ENCODE assay signal across 8 cellular contexts in genomic region chr19:39406656-39407393, GRCh38. TPM values are rescaled to one million over a fixed set of nuclear protein-coding genes. Genes with fewer than 3 reads are reported as not detected.
DNase-seq lines count a peak whose midpoint lies in the region; ATAC-seq and TF ChIP-seq lines count a peak whose summit lies in the region.

TSS of gene ZFP36 (plus strand) at chr19:39406847. CDS start at chr19:39406905, 58 bp downstream.

- no peaks in the 10 kb centered on the region for H3K9me2 ChIP-seq in PC-3 (replicated peaks; ENCODE audit: low read length)

- CTCF ChIA-PET in PC-3 (lab: Charles Lee) = no interaction called here

- peak within 1 kb of the TSS; percentile 94 for H3K9ac ChIP-seq in PC-3 (ENCODE audit: low read length)

- H2AFZ ChIP-seq in PC-3 (ENCODE audit: low read length) = peak within 1 kb of the TSS; percentile 45; the same call in 1 of the 2 replicates

- TF ChIP-seq POLR2A in erythroblast (IDR thresholded peaks at IDR 0.05; ENCODE audit: low read length) = peak; percentile 96

- peaks cover 20% of the 10 kb centered on the region for H4K20me1 ChIP-seq in PC-3 (ENCODE audit: low read length)

- TSS peak; percentile 80 for BruUV-seq in PC-3 (replicated peaks; lab: Mats Ljungman, UMichigan)

- H3K27ac ChIP-seq in PC-3 (ENCODE audit: low read length) (peak within 1 kb of the TSS; percentile 83), muscle layer of duodenum (ENCODE audit: low read length) (peak within 1 kb of the TSS; percentile 99)

- POLR2A ChIA-PET in PC-3 (lab: Charles Lee; ENCODE audit: unreplicated experiment) = interaction anchor here (0.6 kb wide), 2 partner anchors 100 to 757 kb away, joined by 3 to 4 read pairs; no protein-coding TSS in a partner anchor

- ATAC-seq in HG03280 (IDR thresholded peaks at IDR 0.05; ENCODE audit: unreplicated experiment) (peak; percentile 19), PC-3 (peak; percentile 9), HG02973 (IDR thresholded peaks at IDR 0.05; ENCODE audit: unreplicated experiment) (no peak)

- H3K9me3 ChIP-seq in PC-3 (ENCODE audit: low read length) (no peaks in the 10 kb centered on the region), muscle layer of duodenum (ENCODE audit: control insufficient read depth in 1 of 2, low read length in 2 of 2) (no peaks in the 10 kb centered on the region)

- H3K4me2 ChIP-seq in PC-3 (ENCODE audit: low read length) = peak within 1 kb of the TSS; percentile 99

- H3K4me1 ChIP-seq in PC-3 (ENCODE audit: insufficient read depth, low read length) (peaks cover 51% of the 10 kb centered on the region), muscle layer of duodenum (ENCODE audit: control insufficient read depth in 1 of 2, insufficient read depth in 2 of 2, low read length in 2 of 2) (peaks cover 0 to 16% of the 10 kb centered on the region in 2 donors)

- no peaks in the 10 kb centered on the region for H3K27me3 ChIP-seq in PC-3 (ENCODE audit: low read length)
- no peaks in the 10 kb centered on the region for H3K27me3 ChIP-seq in muscle layer of duodenum (ENCODE audit: low read depth, low read length)

- DNase-seq in Daoy (ENCODE audit: low read depth) (peak; percentile 87), PC-3 (peak; percentile 64), erythroblast (lab: John Stamatoyannopoulos, UW) (peak; percentile 77 to 87)
- peak; percentile 92 for DNase-seq in activated T-cell treated with anti-CD3 and anti-CD28 coated beads, Interleukin-2, amount 50 U/mL, for 1 hour
- peak; percentile 72 for DNase-seq in stimulated activated CD8-positive, alpha-beta memory T cell treated with anti-CD3 and anti-CD28 coated beads, Interleukin-7, amount 100 ng/mL, for 24 hours (ENCODE audit: low read depth)

- H3F3A ChIP-seq in PC-3 (ENCODE audit: low read length, unreplicated experiment) = no peaks in the 10 kb centered on the region

- peak within 1 kb of the TSS; percentile 100 for H3K4me3 ChIP-seq in PC-3 (ENCODE audit: low read length)
- H3K4me3 ChIP-seq in muscle layer of duodenum (ENCODE audit: low read depth in 1 of 2, low read length in 2 of 2) = peak within 1 kb of the TSS; percentile 98 to 99

- TF ChIP-seq CTCF in PC-3 (conservative IDR thresholded peaks at IDR 0.05; ENCODE audit: low read depth, low read length) = no peak

- H3K79me2 ChIP-seq in PC-3 (ENCODE audit: low read length) = peaks cover 22% of the 10 kb centered on the region

- intact Hi-C loops in PC-3 (cut with micrococcal nuclease) = no loop called here

- H3K36me3 ChIP-seq in PC-3 (ENCODE audit: low read depth, low read length) (peaks cover 9% of the 10 kb centered on the region), muscle layer of duodenum (ENCODE audit: control insufficient read depth in 1 of 2, insufficient read depth in 2 of 2, low read length in 2 of 2) (peaks cover 17 to 28% of the 10 kb centered on the region in 2 donors)

RNA-seq across cellular contexts. Expression of gene ZFP36, which starts in this region (rescaled TPM):
- 0.21 and 2.1 TPM in 2 replicates for total RNA-seq in Daoy (2014; rRNA removed; shearing (Covaris generic))
- total RNA-seq in PC-3 (2014; rRNA removed) = 32.7 and 68.4 TPM in 2 replicates

Comparison
In these comparisons a context has a peak if more than half of its experiments do, and no peak if none do; other contexts are left out.
1. RNA of gene ZFP36 (total RNA-seq): 32.7 to 68.4 TPM in PC-3; 0.21 to 2.1 TPM in Daoy; every median in the first group is over 10 times any median in the second.
2. Peak in every context shown above with its lines, with median percentiles within 50 percentile points of each other: DNase-seq.